ENCODE assay signal across 8 cellular contexts in genomic region chr17:82781894-82782274, GRCh38. TPM values are rescaled to one million over a fixed set of nuclear protein-coding genes. Genes with fewer than 3 reads are reported as not detected.
A peak's percentile ranks its signal among the peaks of the same experiment; 100 is the strongest.
DNase-seq lines count a peak whose midpoint lies in the region; ATAC-seq and TF ChIP-seq lines count a peak whose summit lies in the region.

No MANE protein-coding gene starts in this region.

- H3K27me3 Mint-ChIP-seq in activated CD8-positive, alpha-beta memory T cell treated with anti-CD3 and anti-CD28 coated beads, Interleukin-2, amount 10 ng/mL, durations not matched to agents 7 days and 5 days = no peaks in the 10 kb centered on the region
- peaks cover 7% of the 10 kb centered on the region for H3K27me3 Mint-ChIP-seq in endothelial cell (ENCODE audit: unreplicated experiment)

- no peaks in the 10 kb centered on the region for H3K9me3 Mint-ChIP-seq in activated CD8-positive, alpha-beta memory T cell treated with anti-CD3 and anti-CD28 coated beads, Interleukin-2, amount 10 ng/mL, durations not matched to agents 7 days and 5 days (ENCODE audit: low read depth)
- no peaks in the 10 kb centered on the region for H3K9me3 Mint-ChIP-seq in endothelial cell (ENCODE audit: unreplicated experiment)

- no peaks in the 10 kb centered on the region for H3K9me3 ChIP-seq in NT2/D1 (ENCODE audit: insufficient read depth, low read length)

- H3K4me1 ChIP-seq in NT2/D1 (ENCODE audit: insufficient read depth, insufficient read length) = peaks cover 18% of the 10 kb centered on the region

- peak; percentile 100 for ATAC-seq in activated CD8-positive, alpha-beta memory T cell treated with anti-CD3 and anti-CD28 coated beads, Interleukin-2, amount 10 ng/mL, durations not matched to agents 7 days and 5 days
- no peak for ATAC-seq in GM21390 (IDR thresholded peaks at IDR 0.05; ENCODE audit: unreplicated experiment)

- peaks cover 18% of the 10 kb centered on the region for H3K4me1 Mint-ChIP-seq in activated CD8-positive, alpha-beta memory T cell treated with anti-CD3 and anti-CD28 coated beads, Interleukin-2, amount 10 ng/mL, durations not matched to agents 7 days and 5 days
- peaks cover 9% of the 10 kb centered on the region for H3K4me1 Mint-ChIP-seq in endothelial cell (ENCODE audit: unreplicated experiment)

- peaks cover 61% of the 10 kb centered on the region for H3K36me3 ChIP-seq in NT2/D1 (ENCODE audit: insufficient read depth, insufficient read length, low read length)

- H3K4me3 Mint-ChIP-seq in activated CD8-positive, alpha-beta memory T cell treated with anti-CD3 and anti-CD28 coated beads, Interleukin-2, amount 10 ng/mL, durations not matched to agents 7 days and 5 days = no peak overlapping the region
- no peak overlapping the region for H3K4me3 Mint-ChIP-seq in endothelial cell (ENCODE audit: unreplicated experiment)

- CTCF ChIA-PET in activated CD8-positive, alpha-beta memory T cell treated with anti-CD3 and anti-CD28 coated beads, Interleukin-2, amount 10 ng/mL, durations not matched to agents 7 days and 5 days (lab: Charles Lee) = interaction anchor here (0.6 to 2.9 kb wide), 40 partner anchors 9 to 420 kb away, joined by 3 to 37 read pairs (median 4); no protein-coding TSS in a partner anchor

- peak; percentile 75 for DNase-seq in EH (ENCODE audit: low read depth)
- DNase-seq in HK-2 (ENCODE audit: unreplicated experiment) = peak; percentile 76
- peak; percentile 36 for DNase-seq in NT2/D1 (ENCODE audit: low read depth, low spot score)
- peak; percentile 90 for DNase-seq in activated CD8-positive, alpha-beta memory T cell treated with anti-CD3 and anti-CD28 coated beads, Interleukin-2, amount 10 ng/mL, durations not matched to agents 7 days and 5 days
- peak; percentile 89 for DNase-seq in endothelial cell (ENCODE audit: low spot score)
- DNase-seq in midbrain (lab: John Stamatoyannopoulos, UW) = peak; percentile 82
- peak; percentile 66 to 71 for DNase-seq in stimulated activated CD8-positive, alpha-beta memory T cell treated with anti-CD3 and anti-CD28 coated beads, Interleukin-2, amount 100 ng/mL, for 48 hours (ENCODE audit: low read depth in 2 of 2)

- H3K4me3 ChIP-seq in NT2/D1 (ENCODE audit: insufficient read length, low read depth) = no peak overlapping the region

- no peaks in the 10 kb centered on the region for H3K27me3 ChIP-seq in NT2/D1 (ENCODE audit: insufficient read depth, insufficient read length)

- H3K27ac Mint-ChIP-seq in activated CD8-positive, alpha-beta memory T cell treated with anti-CD3 and anti-CD28 coated beads, Interleukin-2, amount 10 ng/mL, durations not matched to agents 7 days and 5 days = peak overlapping the region; percentile 41
- H3K27ac Mint-ChIP-seq in endothelial cell (ENCODE audit: unreplicated experiment) = no peak overlapping the region

- H3K36me3 Mint-ChIP-seq in activated CD8-positive, alpha-beta memory T cell treated with anti-CD3 and anti-CD28 coated beads, Interleukin-2, amount 10 ng/mL, durations not matched to agents 7 days and 5 days = peaks cover 8% of the 10 kb centered on the region
- peaks cover 19% of the 10 kb centered on the region for H3K36me3 Mint-ChIP-seq in endothelial cell (ENCODE audit: low read depth, unreplicated experiment)

- TF ChIP-seq CTCF in endothelial cell (IDR thresholded peaks at IDR 0.05; ENCODE audit: unreplicated experiment) = peak; percentile 73

- H3K9ac ChIP-seq in NT2/D1 (ENCODE audit: insufficient read length, low read depth) = no peak overlapping the region

RNA-seq across cellular contexts. Expression of gene TBCD, which starts 30.0 kb away (rescaled TPM):
- 100 to 1,000 TPM; 105 to 157 TPM for total RNA-seq in activated CD8-positive, alpha-beta memory T cell treated with anti-CD3 and anti-CD28 coated beads, Interleukin-2, amount 10 ng/mL, durations not matched to agents 7 days and 5 days
- total RNA-seq in endothelial cell (ENCODE audit: unreplicated experiment) = 207 TPM

RNA-seq across cellular contexts. Expression of gene FN3K, which starts 46.5 kb away (rescaled TPM):
- 1 to 10 TPM; 1.2 to 2.7 TPM for total RNA-seq in activated CD8-positive, alpha-beta memory T cell treated with anti-CD3 and anti-CD28 coated beads, Interleukin-2, amount 10 ng/mL, durations not matched to agents 7 days and 5 days
- total RNA-seq in endothelial cell (ENCODE audit: unreplicated experiment) = 10.6 TPM

RNA-seq across cellular contexts. Expression of gene ZNF750, which starts 57.9 kb away (rescaled TPM):
- not detected for total RNA-seq in activated CD8-positive, alpha-beta memory T cell treated with anti-CD3 and anti-CD28 coated beads, Interleukin-2, amount 10 ng/mL, durations not matched to agents 7 days and 5 days
- total RNA-seq in endothelial cell (ENCODE audit: unreplicated experiment) = 0.31 TPM

Comparison
In these comparisons a context has a peak if more than half of its experiments do, and no peak if none do; other contexts are left out.
1. DNase-seq: peak in every context shown above with its lines; median percentile 90 in activated CD8-positive, alpha-beta memory T cell treated with anti-CD3 and anti-CD28 coated beads, Interleukin-2, amount 10 ng/mL, durations not matched to agents 7 days and 5 days; 89 in endothelial cell; 82 in midbrain; 76 in HK-2; 75 in EH; 68 in stimulated activated CD8-positive, alpha-beta memory T cell treated with anti-CD3 and anti-CD28 coated beads, Interleukin-2, amount 100 ng/mL, for 48 hours; 36 in NT2/D1.